8 cellular contexts compared by ENCODE assay signal in genomic region chr9:96853711-96854072, GRCh38. TPM values are rescaled to one million over a fixed set of nuclear protein-coding genes. Genes with fewer than 3 reads are reported as not detected.
A peak's percentile ranks its signal among the peaks of the same experiment; 100 is the strongest.
DNase-seq lines count a peak whose midpoint lies in the region; ATAC-seq, FAIRE-seq and TF ChIP-seq lines count a peak whose summit lies in the region.

No MANE protein-coding gene starts in this region.

- no peak for TF ChIP-seq CTCF in HFF-Myc (IDR thresholded peaks at IDR 0.05; ENCODE audit: low read depth, low read length, missing control alignments)
- no peak for TF ChIP-seq CTCF in dorsolateral prefrontal cortex (IDR thresholded peaks at IDR 0.05 in 54 of 56, conservative IDR thresholded peaks at IDR 0.05 in 2 of 56; ENCODE audit: low read depth in 1 of 56, partially characterized antibody in 56 of 56)
- no peak for TF ChIP-seq CTCF in mucosa of descending colon (IDR thresholded peaks at IDR 0.05)

- H3K36me3 ChIP-seq in mucosa of descending colon (ENCODE audit: low read depth), result no peaks in the 10 kb centered on the region

- ATAC-seq in GM18517 (IDR thresholded peaks at IDR 0.05; ENCODE audit: unreplicated experiment) (peak; percentile 16), mucosa of descending colon (peak; percentile 33)

- FAIRE-seq in GM12891 (lab: Jason Lieb, UNC), result no peak

- H3K4me3 ChIP-seq in HFF-Myc (replicated peaks; ENCODE audit: low read depth, low read length), result peak overlapping the region; percentile 59
- peak overlapping the region; percentile 62 to 98 (median 83) for H3K4me3 ChIP-seq in dorsolateral prefrontal cortex
- peak overlapping the region; percentile 59 for H3K4me3 ChIP-seq in mucosa of descending colon

- intact Hi-C loops in dorsolateral prefrontal cortex (cut with DNase I) (loop anchor here (5.0 to 10.0 kb wide), 5 partner anchors 76 to 559 kb away; partner anchors contain the start of genes TDRD7 (in 1 of the 2) and ZNF510 (in 1 of the 2)), mucosa of descending colon (cut with DNase I, micrococcal nuclease) (loop anchor here in 1 of 2 donors (10.0 kb wide), 1 partner anchor 541 kb away; no protein-coding TSS in a partner anchor)

- H3K4me1 ChIP-seq in mucosa of descending colon (ENCODE audit: low read depth), result peaks cover 18% of the 10 kb centered on the region

- no peak for TF ChIP-seq POLR2A in GM12891 (IDR thresholded peaks at IDR 0.05; ENCODE audit: low read depth, low read length)

- H3K9me3 ChIP-seq in mucosa of descending colon, result no peaks in the 10 kb centered on the region

- peak overlapping the region in 36 of 59 donors; percentile 35 to 88 (median 78) for H3K27ac ChIP-seq in dorsolateral prefrontal cortex

- no peaks in the 10 kb centered on the region for H3K27me3 ChIP-seq in dorsolateral prefrontal cortex

- DNase-seq in HFF-Myc (ENCODE audit: extremely low read depth, low read depth), result no peak
- peak; percentile 57 for DNase-seq in NCI-H748 (lab: John Stamatoyannopoulos, UW; ENCODE audit: unreplicated experiment)
- DNase-seq in dorsolateral prefrontal cortex, result no peak
- no peak for DNase-seq in mucosa of descending colon
- no peak for DNase-seq in GM12891 (ENCODE audit: insufficient read length, low spot score)
- DNase-seq in activated effector memory CD4-positive, alpha-beta T cell treated with anti-CD3 and anti-CD28 coated beads, Interleukin-2, amount 50 U/mL, for 16 hours, result no peak
- no peak for DNase-seq in COR-L47 (lab: John Stamatoyannopoulos, UW)

TF ChIP-seq in GM12891, 5 proteins besides CTCF, POLR2A, EP300 and RAD21:
- no peak for TF ChIP-seq POU2F2 (IDR thresholded peaks at IDR 0.05; ENCODE audit: low read depth, low read length)
- no peak for TF ChIP-seq POLR2AphosphoS5 (IDR thresholded peaks at IDR 0.05; ENCODE audit: low read depth, low read length)
- TF ChIP-seq TAF1 (IDR thresholded peaks at IDR 0.05; ENCODE audit: low read depth, low read length), result no peak
- TF ChIP-seq PAX5 (IDR thresholded peaks at IDR 0.05; ENCODE audit: insufficient read depth, low read length, severe bottlenecking), result no peak
- no peak for TF ChIP-seq SPI1 (IDR thresholded peaks at IDR 0.05; ENCODE audit: low read depth, low read length)

RNA-seq across cellular contexts. Expression of gene ZNF782, which starts 0.6 kb away (rescaled TPM):
- total RNA-seq in dorsolateral prefrontal cortex (10 to 100 TPM; 10.1 to 22.8 (median 15.5) TPM), mucosa of descending colon (1 to 10 TPM; 5.5 to 9.6 (median 8.2) TPM)
- 2.7 TPM for polyA plus RNA-seq in GM12891 (2012; ENCODE audit: low read depth, missing spikeins)
